ENCODE assay signal across 8 cellular contexts in genomic region chr6:11043552-11043960, GRCh38. TPM values are rescaled to one million over a fixed set of nuclear protein-coding genes. Genes with fewer than 3 reads are reported as not detected.
A peak's percentile ranks its signal among the peaks of the same experiment; 100 is the strongest.
DNase-seq lines count a peak whose midpoint lies in the region; ATAC-seq and TF ChIP-seq lines count a peak whose summit lies in the region.

No MANE protein-coding gene starts in this region.

- POLR2A ChIA-PET in HEK293 (lab: Yijun Ruan, JAX), result no interaction called here

- peak overlapping the region; percentile 75 for H3K4me3 ChIP-seq in HEK293 (ENCODE audit: low read depth, low read length)
- peak overlapping the region; percentile 23 for H3K4me3 ChIP-seq in astrocyte of the spinal cord (ENCODE audit: low read depth, low read length)
- peak overlapping the region; percentile 20 to 69 (median 35) for H3K4me3 ChIP-seq in tibial nerve

- no peak for DNase-seq in CD14-positive monocyte (ENCODE audit: low spot score)
- DNase-seq in astrocyte of the spinal cord (ENCODE audit: low read depth, low spot score), result no peak
- DNase-seq in left lobe of liver (ENCODE audit: low spot score), result peak; percentile 51
- DNase-seq in tibial nerve (ENCODE audit: low spot score in 2 of 2), result no peak
- no peak for DNase-seq in effector CD8-positive, alpha-beta T cell (lab: John Stamatoyannopoulos, UW)

- CTCF ChIA-PET in HEK293 (lab: Yijun Ruan, JAX), result interaction anchor here (0.7 to 6.4 kb wide), 9 partner anchors 9 to 532 kb away, joined by 3 to 29 read pairs (median 4); no protein-coding TSS in a partner anchor

- H3K4me3 Mint-ChIP-seq in CD14-positive monocyte, result peak overlapping the region; percentile 68 to 84

- H3K36me3 ChIP-seq in HEK293 (ENCODE audit: control insufficient read depth in 2 of 2, insufficient read depth in 1 of 2, low read length in 2 of 2) (no peaks in the 10 kb centered on the region), tibial nerve (no peaks in the 10 kb centered on the region)

- H3K9me3 ChIP-seq in HEK293 (ENCODE audit: control insufficient read depth, insufficient read depth, low read depth, low read length) (no peaks in the 10 kb centered on the region), tibial nerve (peaks cover 0 to 7% (median 0%) of the 10 kb centered on the region in 4 donors)

- H3K27me3 ChIP-seq in tibial nerve, result peaks cover 0 to 88% of the 10 kb centered on the region in 2 donors

- H3K27ac ChIP-seq in HEK293 (ENCODE audit: extremely low read depth, low read depth, low read length) (peak overlapping the region; percentile 71; the same call in 1 of the 2 replicates), tibial nerve (peak overlapping the region in 1 of 4 donors; percentile 44)

- H3K36me3 Mint-ChIP-seq in CD14-positive monocyte, result peaks cover 4% of the 10 kb centered on the region in 2 donors

- no peak for TF ChIP-seq POLR2A in tibial nerve (IDR thresholded peaks at IDR 0.05)

- no peak for TF ChIP-seq EP300 in tibial nerve (IDR thresholded peaks at IDR 0.05)

- peaks cover 62 to 82% (median 72%) of the 10 kb centered on the region in 3 donors for H3K27me3 Mint-ChIP-seq in CD14-positive monocyte (ENCODE audit: low read depth in 3 of 3)

- intact Hi-C loops in CD14-positive monocyte (cut with micrococcal nuclease), result no loop called here

- TF ChIP-seq CTCF in CD14-positive monocyte (IDR thresholded peaks at IDR 0.05) (no peak), HEK293 (tag by site-specific recombination; IDR thresholded peaks at IDR 0.05) (no peak), astrocyte of the spinal cord (IDR thresholded peaks at IDR 0.05; ENCODE audit: low read depth, low read length) (no peak), tibial nerve (IDR thresholded peaks at IDR 0.05) (no peak)

- H3K4me1 Mint-ChIP-seq in CD14-positive monocyte, result peaks cover 14% of the 10 kb centered on the region

- 2 to 4% methylated on average over 14 to 37 of the region's 42 CpGs for WGBS in tibial nerve, 2 donors

- H3K27ac Mint-ChIP-seq in CD14-positive monocyte, result no peak overlapping the region

- H3K4me1 ChIP-seq in HEK293 (ENCODE audit: control insufficient read depth, insufficient read depth, low read length) (peaks cover 12% of the 10 kb centered on the region; the same call in 1 of the 2 replicates), tibial nerve (peaks cover 0 to 13% (median 2%) of the 10 kb centered on the region in 4 donors)

- peaks cover 5 to 15% (median 7%) of the 10 kb centered on the region in 7 donors for H3K9me3 Mint-ChIP-seq in CD14-positive monocyte

- in situ Hi-C loops in astrocyte of the spinal cord (cut with HindIII; ENCODE audit: low sequenced_read_pairs), result no loop called here

- ATAC-seq in left lobe of liver (peak; percentile 56), HG03159 (IDR thresholded peaks at IDR 0.05; ENCODE audit: unreplicated experiment) (no peak), HG02884 (IDR thresholded peaks at IDR 0.05; ENCODE audit: unreplicated experiment) (no peak)

TF ChIP-seq in HEK293, 187 proteins besides CTCF, POLR2A, EP300 and RAD21 (continues in another document):
- TF ChIP-seq ZNF26 (tag by site-specific recombination; IDR thresholded peaks at IDR 0.05) (no peak), ZNF843 (tag by site-specific recombination; IDR thresholded peaks at IDR 0.05) (no peak), ZSCAN23 (tag by site-specific recombination; IDR thresholded peaks at IDR 0.05) (no peak), ZSCAN4 (tag by site-specific recombination; IDR thresholded peaks at IDR 0.05) (0 out of 2 replicates have a peak, but pooled peaks have one; percentile 70), ZNF707 (tag by site-specific recombination; IDR thresholded peaks at IDR 0.05) (no peak), FEZF1 (tag by site-specific recombination; IDR thresholded peaks at IDR 0.05) (no peak), SCRT1 (tag by site-specific recombination; IDR thresholded peaks at IDR 0.05; ENCODE audit: borderline replicate concordance) (no peak), KLF9 (tag by site-specific recombination; IDR thresholded peaks at IDR 0.05; ENCODE audit: low read depth) (peak; percentile 78), ZNF501 (tag by site-specific recombination; IDR thresholded peaks at IDR 0.05) (no peak; the same call in 1 of the 2 replicates), ZBTB8A (tag by site-specific recombination; IDR thresholded peaks at IDR 0.05) (peak; percentile 91), ZNF624 (tag by site-specific recombination; IDR thresholded peaks at IDR 0.05) (no peak), KLF10 (tag by site-specific recombination; IDR thresholded peaks at IDR 0.05) (peak; percentile 47; the same call in 1 of the 2 replicates), ZNF341 (tag by site-specific recombination; IDR thresholded peaks at IDR 0.05; ENCODE audit: low read depth) (peak; percentile 55), ZNF596 (tag by site-specific recombination; IDR thresholded peaks at IDR 0.05) (no peak), ZFP37 (tag by site-specific recombination; IDR thresholded peaks at IDR 0.05) (no peak), ZNF394 (tag by site-specific recombination; IDR thresholded peaks at IDR 0.05; ENCODE audit: borderline replicate concordance) (no peak), ZBTB20 (tag by site-specific recombination; IDR thresholded peaks at IDR 0.05) (peak; percentile 74; the same call in 1 of the 2 replicates), ZIC2 (tag by site-specific recombination; IDR thresholded peaks at IDR 0.05) (peak; percentile 16; the same call in 1 of the 2 replicates), ZBTB48 (tag by site-specific recombination; IDR thresholded peaks at IDR 0.05) (0 out of 2 replicates have a peak, but pooled peaks have one; percentile 6), ZBTB17 (tag by site-specific recombination; IDR thresholded peaks at IDR 0.05) (0 out of 2 replicates have a peak, but pooled peaks have one; percentile 18), IKZF3 (tag by site-specific recombination; IDR thresholded peaks at IDR 0.05) (no peak)
- TF ChIP-seq, protein P1, sequence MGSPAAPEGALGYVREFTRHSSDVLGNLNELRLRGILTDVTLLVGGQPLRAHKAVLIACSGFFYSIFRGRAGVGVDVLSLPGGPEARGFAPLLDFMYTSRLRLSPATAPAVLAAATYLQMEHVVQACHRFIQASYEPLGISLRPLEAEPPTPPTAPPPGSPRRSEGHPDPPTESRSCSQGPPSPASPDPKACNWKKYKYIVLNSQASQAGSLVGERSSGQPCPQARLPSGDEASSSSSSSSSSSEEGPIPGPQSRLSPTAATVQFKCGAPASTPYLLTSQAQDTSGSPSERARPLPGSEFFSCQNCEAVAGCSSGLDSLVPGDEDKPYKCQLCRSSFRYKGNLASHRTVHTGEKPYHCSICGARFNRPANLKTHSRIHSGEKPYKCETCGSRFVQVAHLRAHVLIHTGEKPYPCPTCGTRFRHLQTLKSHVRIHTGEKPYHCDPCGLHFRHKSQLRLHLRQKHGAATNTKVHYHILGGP (tag by site-specific recombination; IDR thresholded peaks at IDR 0.05), result no peak

RNA-seq across cellular contexts. Expression of gene ELOVL2, which starts 0.5 kb away (rescaled TPM):
- not detected for polyA plus RNA-seq in CD14-positive monocyte
- total RNA-seq in left lobe of liver, result 5.9 TPM
- total RNA-seq in tibial nerve, result 1 to 10 TPM in 3 of 4 donors, under 1 TPM in 1; 0.60 to 2.2 (median 1.3) TPM

RNA-seq across cellular contexts. Expression of gene SMIM13, which starts 50.1 kb away (rescaled TPM):
- polyA plus RNA-seq in CD14-positive monocyte, result 1 to 10 TPM; 1.4 to 3.4 TPM
- 5.9 TPM for total RNA-seq in left lobe of liver
- total RNA-seq in tibial nerve, result 10 to 100 TPM in 1 of 4 donors, 1 to 10 TPM in 3; 6.3 to 11.1 (median 9.6) TPM

Comparison
In these comparisons a context has a peak if more than half of its experiments do, and no peak if none do; other contexts are left out.
1. H3K4me3 ChIP-seq: peak in every context shown above with its lines; median percentile 75 in HEK293; 35 in tibial nerve; 23 in astrocyte of the spinal cord.